8 cellular contexts compared by ENCODE assay signal in the genomic region with DNA sequence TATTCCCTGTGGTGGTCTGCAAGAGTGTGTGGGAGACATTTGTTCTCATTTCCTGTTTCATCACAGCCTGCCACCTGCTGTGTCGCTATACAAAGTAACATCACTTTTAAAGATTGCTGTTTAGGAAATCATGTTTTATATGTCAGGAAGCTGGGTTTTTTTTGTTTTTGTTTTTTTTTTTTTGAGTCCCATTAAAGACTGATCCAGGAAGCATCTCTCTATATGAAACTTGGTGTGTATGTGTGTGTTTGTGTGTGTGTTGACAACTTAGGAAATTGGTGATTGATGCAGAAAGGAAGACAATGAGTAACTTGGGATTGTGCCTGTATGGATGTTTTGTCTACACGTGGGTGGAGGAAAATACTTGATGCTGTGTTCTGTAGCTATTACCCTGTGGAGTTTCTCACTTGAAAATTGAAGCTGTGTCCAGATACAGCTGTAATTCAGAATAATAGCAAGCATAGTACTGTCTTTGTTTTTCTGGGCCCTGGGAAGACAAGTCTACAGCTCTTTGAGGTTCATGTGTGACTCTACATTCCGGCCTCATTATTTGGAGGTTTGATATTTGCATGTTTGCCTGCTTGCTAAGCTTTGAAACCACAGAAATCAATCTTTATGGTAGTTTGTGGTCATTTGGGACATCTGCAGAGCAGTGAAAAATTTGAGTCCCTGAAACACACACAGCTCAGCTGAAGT. TPM values are rescaled to one million over a fixed set of nuclear protein-coding genes. Genes with fewer than 3 reads are reported as not detected.
DNase-seq lines count a peak whose midpoint lies in the region; ATAC-seq and TF ChIP-seq lines count a peak whose summit lies in the region.

No MANE protein-coding gene starts in this region.

- peak; percentile 92 for ATAC-seq in GM19395 (IDR thresholded peaks at IDR 0.05; ENCODE audit: unreplicated experiment)
- peak; percentile 92 for ATAC-seq in HG03175 (IDR thresholded peaks at IDR 0.05; ENCODE audit: unreplicated experiment)

- H3K27ac ChIP-seq in osteoblast (ENCODE audit: low read depth, low read length): peak overlapping the region; percentile 34
- no peak overlapping the region for H3K27ac ChIP-seq in coronary artery
- peak overlapping the region in 2 of 4 donors; percentile 7 to 34 for H3K27ac ChIP-seq in Peyer's patch

- TF ChIP-seq CTCF in osteoblast (IDR thresholded peaks at IDR 0.05; ENCODE audit: extremely low read depth, low read depth, low read length) (no peak), coronary artery (IDR thresholded peaks at IDR 0.05) (no peak), Peyer's patch (IDR thresholded peaks at IDR 0.05) (no peak)

- H3K4me2 ChIP-seq in osteoblast (ENCODE audit: insufficient read depth, low read length): peak overlapping the region; percentile 63

- DNase-seq in AG08396 (ENCODE audit: low spot score) (peak; percentile 39), T1000 (lab: John Stamatoyannopoulos, UW) (peak; percentile 5), osteoblast (ENCODE audit: insufficient read length, low spot score, missing footprints) (no peak), NCI-H2029 (lab: John Stamatoyannopoulos, UW) (no peak), coronary artery (ENCODE audit: low spot score) (no peak), Peyer's patch (no peak)

- H3K36me3 ChIP-seq in osteoblast (ENCODE audit: insufficient read depth, low read length) (no peaks in the 10 kb centered on the region), Peyer's patch (no peaks in the 10 kb centered on the region)

- H3K27me3 ChIP-seq in osteoblast (ENCODE audit: insufficient read depth, low read length) (no peaks in the 10 kb centered on the region), Peyer's patch (no peaks in the 10 kb centered on the region)

- no peak overlapping the region for H2AFZ ChIP-seq in osteoblast (ENCODE audit: low read length)

- no peak overlapping the region for H3K4me3 ChIP-seq in osteoblast (ENCODE audit: insufficient read depth, low read length)
- no peak overlapping the region for H3K4me3 ChIP-seq in coronary artery
- no peak overlapping the region for H3K4me3 ChIP-seq in Peyer's patch

- no peak for TF ChIP-seq POLR2A in Peyer's patch (IDR thresholded peaks at IDR 0.05)

- peaks cover 99% of the 10 kb centered on the region for H3K79me2 ChIP-seq in osteoblast (ENCODE audit: insufficient read depth, low read length)

- H4K20me1 ChIP-seq in osteoblast (ENCODE audit: insufficient read depth, low read length): peaks cover 79% of the 10 kb centered on the region

- H3K4me1 ChIP-seq in osteoblast (ENCODE audit: insufficient read depth, low read length) (peaks cover 58% of the 10 kb centered on the region), Peyer's patch (peaks cover 0 to 30% (median 0%) of the 10 kb centered on the region in 4 donors)

- H3K9me3 ChIP-seq in osteoblast (ENCODE audit: low read depth, low read length) (no peaks in the 10 kb centered on the region), Peyer's patch (no peaks in the 10 kb centered on the region)

RNA-seq across cellular contexts. Expression of a gene that starts 47.9 kb away (rescaled TPM):
- total RNA-seq in osteoblast: 903 and 966 TPM in 2 replicates
- 100 to 1,000 TPM in 3 of 4 donors, 10 to 100 TPM in 1; 46.4 to 291 (median 121) TPM for total RNA-seq in Peyer's patch

Comparison
In these comparisons a context has a peak if more than half of its experiments do, and no peak if none do; other contexts are left out.
1. DNase-seq: peak in AG08396 (single experiment) and T1000 (single experiment); none in osteoblast (single experiment), NCI-H2029 (single experiment), coronary artery (single experiment) and Peyer's patch (0 of 3).